In genomic region chr10:70561051-70561450, GRCh38 we compare ENCODE assay signal across 17 cellular contexts. TPM values are rescaled to one million over a fixed set of nuclear protein-coding genes. Genes with fewer than 3 reads are reported as not detected.
DNase-seq lines count a peak whose midpoint lies in the region; ATAC-seq and TF ChIP-seq lines count a peak whose summit lies in the region.
"Had no signal": no experiment of that assay in that cellular context is flagged by ENCODE, and none has a peak within 500 bp of the region (broad histone marks: within the 10 kb centered on the region; RNA-seq: fewer than 3 reads in every experiment).

No MANE protein-coding gene starts in this region.

- no peak for TF ChIP-seq CTCF in natural killer cell (IDR thresholded peaks at IDR 0.05)
- no peak for TF ChIP-seq CTCF in right atrium auricular region (IDR thresholded peaks at IDR 0.05)
- TF ChIP-seq CTCF in GM10248 (IDR thresholded peaks at IDR 0.05; ENCODE audit: control extremely low read depth, extremely low read depth, low read depth, missing control alignments): no peak

- no peaks in the 10 kb centered on the region for H3K9me3 Mint-ChIP-seq in natural killer cell treated with Interleukin-12 subunit alpha and Interleukin-12 subunit beta and Interleukin-15 and Interleukin-18, amount 100 ng/mL, for 72 hours
- no peaks in the 10 kb centered on the region for H3K9me3 Mint-ChIP-seq in natural killer cell
- H3K9me3 Mint-ChIP-seq: activated naive CD8-positive, alpha-beta T cell treated with anti-CD3 and anti-CD28 coated beads for 36 hours; stimulated activated effector memory CD8-positive, alpha-beta T cell treated with anti-CD3 and anti-CD28 coated beads, Interleukin-12 subunit alpha, Interleukin-12 subunit beta, amount 100 ng/mL, for 72 hours had no signal

- intact Hi-C loops in natural killer cell (cut with micrococcal nuclease): no loop called here

- CTCF ChIA-PET in GM10248 (lab: Yijun Ruan, JAX): interaction anchor here (0.6 to 4.8 kb wide), 10 partner anchors 9 to 198 kb away, joined by 3 to 32 read pairs (median 4); partner anchors contain the start of gene PRF1

- no peaks in the 10 kb centered on the region for H3K9me3 ChIP-seq in right atrium auricular region

- H3K4me3 Mint-ChIP-seq in natural killer cell treated with Interleukin-12 subunit alpha and Interleukin-12 subunit beta and Interleukin-15 and Interleukin-18, amount 100 ng/mL, for 72 hours: no peak overlapping the region
- no peak overlapping the region for H3K4me3 Mint-ChIP-seq in natural killer cell
- H3K4me3 Mint-ChIP-seq: activated naive CD8-positive, alpha-beta T cell treated with anti-CD3 and anti-CD28 coated beads for 36 hours; B cell; stimulated activated effector memory CD8-positive, alpha-beta T cell treated with anti-CD3 and anti-CD28 coated beads, Interleukin-12 subunit alpha, Interleukin-12 subunit beta, amount 100 ng/mL, for 72 hours had no signal

- no peak overlapping the region for H3K4me3 ChIP-seq in right atrium auricular region

- POLR2A ChIA-PET in GM10248 (lab: Yijun Ruan, JAX): no interaction called here

- no peaks in the 10 kb centered on the region for H3K36me3 ChIP-seq in right atrium auricular region

- peaks cover 47% of the 10 kb centered on the region in 2 donors for H3K4me1 Mint-ChIP-seq in natural killer cell treated with Interleukin-12 subunit alpha and Interleukin-12 subunit beta and Interleukin-15 and Interleukin-18, amount 100 ng/mL, for 72 hours (ENCODE audit: low read depth in 2 of 2)
- H3K4me1 Mint-ChIP-seq in natural killer cell: peaks cover 45 to 67% of the 10 kb centered on the region in 2 donors

- H3K27me3 Mint-ChIP-seq in natural killer cell treated with Interleukin-12 subunit alpha and Interleukin-12 subunit beta and Interleukin-15 and Interleukin-18, amount 100 ng/mL, for 72 hours: no peaks in the 10 kb centered on the region
- no peaks in the 10 kb centered on the region for H3K27me3 Mint-ChIP-seq in natural killer cell (ENCODE audit: low read depth in 2 of 2)
- H3K27me3 Mint-ChIP-seq: activated naive CD8-positive, alpha-beta T cell treated with anti-CD3 and anti-CD28 coated beads for 36 hours; B cell had no signal

- no peaks in the 10 kb centered on the region for H3K27me3 ChIP-seq in right atrium auricular region

- H3K27ac ChIP-seq in right atrium auricular region: peak overlapping the region; percentile 57 to 58
- H3K27ac ChIP-seq: RWPE1 had no signal

- no peak for DNase-seq in natural killer cell treated with Interleukin-12 subunit alpha and Interleukin-12 subunit beta and Interleukin-15 and Interleukin-18, amount 100 ng/mL, for 72 hours (ENCODE audit: low spot score)
- DNase-seq in natural killer cell: no peak
- DNase-seq in amniotic epithelial cell (ENCODE audit: low read depth): peak; percentile 75
- DNase-seq in right atrium auricular region (ENCODE audit: low spot score): no peak
- DNase-seq in cerebellar cortex (ENCODE audit: low spot score): no peak
- no peak for DNase-seq in GM19238 (ENCODE audit: insufficient read length, low spot score)
- DNase-seq in GM10248 (ENCODE audit: extremely low spot score): no peak
- DNase-seq: activated naive CD8-positive, alpha-beta T cell treated with anti-CD3 and anti-CD28 coated beads for 36 hours; mammary epithelial cell; NCI-H2081 treated with DMSO at 0.1 percent for 48 hours; stimulated activated CD4-positive, alpha-beta T cell treated with anti-CD3 and anti-CD28 coated beads, Interleukin-2, amount 100 ng/mL, for 24 hours had no signal

- no peaks in the 10 kb centered on the region for H3K36me3 Mint-ChIP-seq in natural killer cell treated with Interleukin-12 subunit alpha and Interleukin-12 subunit beta and Interleukin-15 and Interleukin-18, amount 100 ng/mL, for 72 hours
- H3K36me3 Mint-ChIP-seq in natural killer cell: no peaks in the 10 kb centered on the region
- H3K36me3 Mint-ChIP-seq: activated naive CD8-positive, alpha-beta T cell treated with anti-CD3 and anti-CD28 coated beads for 36 hours; stimulated activated effector memory CD8-positive, alpha-beta T cell treated with anti-CD3 and anti-CD28 coated beads, Interleukin-12 subunit alpha, Interleukin-12 subunit beta, amount 100 ng/mL, for 72 hours had no signal

- no peak for ATAC-seq in natural killer cell treated with Interleukin-12 subunit alpha and Interleukin-12 subunit beta and Interleukin-15 and Interleukin-18, amount 100 ng/mL, for 72 hours
- ATAC-seq in natural killer cell: no peak
- no peak for ATAC-seq in GM18861 (IDR thresholded peaks at IDR 0.05; ENCODE audit: unreplicated experiment)
- ATAC-seq: stimulated activated effector memory CD8-positive, alpha-beta T cell treated with anti-CD3 and anti-CD28 coated beads, Interleukin-12 subunit alpha, Interleukin-12 subunit beta, amount 100 ng/mL, for 72 hours had no signal

- peak overlapping the region; percentile 28 to 70 for H3K27ac Mint-ChIP-seq in natural killer cell treated with Interleukin-12 subunit alpha and Interleukin-12 subunit beta and Interleukin-15 and Interleukin-18, amount 100 ng/mL, for 72 hours
- H3K27ac Mint-ChIP-seq in natural killer cell: peak overlapping the region in 1 of 2 donors; percentile 87
- H3K27ac Mint-ChIP-seq: activated naive CD8-positive, alpha-beta T cell treated with anti-CD3 and anti-CD28 coated beads for 36 hours; B cell; progenitor cell of endocrine pancreas had no signal

- H3K4me1 ChIP-seq in right atrium auricular region: peaks cover 0 to 57% of the 10 kb centered on the region in 2 donors

RNA-seq across cellular contexts. Expression of gene PRF1, which starts 41.5 kb away (rescaled TPM):
- total RNA-seq in natural killer cell treated with Interleukin-12 subunit alpha and Interleukin-12 subunit beta and Interleukin-15 and Interleukin-18, amount 100 ng/mL, for 72 hours: 1,000 to 10,000 TPM in 1 of 2 donors, 100 to 1,000 TPM in 1; 497 to 1,157 TPM
- total RNA-seq in natural killer cell (1,000 to 10,000 TPM; 1,641 to 2,133 (median 1,982) TPM), right atrium auricular region (1 to 10 TPM; 1.1 to 1.4 TPM)
- total RNA-seq: dermis microvascular lymphatic vessel endothelial cell, mammary epithelial cell, progenitor cell of endocrine pancreas had no signal

Comparison
In these comparisons a context has a peak if more than half of its experiments do, and no peak if none do; other contexts are left out.
1. RNA of gene PRF1, which starts 41.5 kb away (total RNA-seq): 1,641 to 2,133 TPM in natural killer cell and 497 to 1,157 TPM in natural killer cell treated with Interleukin-12 subunit alpha and Interleukin-12 subunit beta and Interleukin-15 and Interleukin-18, amount 100 ng/mL, for 72 hours; 1.1 to 1.4 TPM in right atrium auricular region; every median in the first group is over 100 times any median in the second.